In genomic region chr21:31580866-31581276, GRCh38 we compare ENCODE assay signal across 8 cellular contexts.
DNase-seq lines count a peak whose midpoint lies in the region; ATAC-seq and TF ChIP-seq lines count a peak whose summit lies in the region.

No MANE protein-coding gene starts in this region.

- H3K4me3 Mint-ChIP-seq in activated T-helper 1 cell treated with anti-CD3 and anti-CD28 coated beads, Interleukin-12 subunit alpha, Interleukin-12 subunit beta, Interleukin-2, Interleukin-4 antibody, amounts not matched to agents 30 ng/mL and 10 ng/mL and 1 ng/mL, durations not matched to agents 14 hours and 24 hours and 36 hours = no peak overlapping the region

- H3K27me3 Mint-ChIP-seq in activated T-helper 1 cell treated with anti-CD3 and anti-CD28 coated beads, Interleukin-12 subunit alpha, Interleukin-12 subunit beta, Interleukin-2, Interleukin-4 antibody, amounts not matched to agents 30 ng/mL and 10 ng/mL and 1 ng/mL, durations not matched to agents 14 hours and 24 hours and 36 hours (ENCODE audit: insufficient read depth) = peaks cover 34% of the 10 kb centered on the region

- in situ Hi-C loops in transverse colon (cut with MboI; ENCODE audit: low pct_ligation_motif_present in 1 of 4, low pct_unique_long_range_greater_than_20kb in 1 of 4, low sequenced_read_pairs in 3 of 4) = loop anchor here (5.0 to 25.0 kb wide), 5 partner anchors 244 to 486 kb away; partner anchors contain the start of gene TIAM1 (in 1 of the 4)

- H3K4me3 ChIP-seq in fibroblast of villous mesenchyme (ENCODE audit: low read depth, low read length) = no peak overlapping the region
- H3K4me3 ChIP-seq in ovary = no peak overlapping the region
- no peak overlapping the region for H3K4me3 ChIP-seq in transverse colon

- no peak for TF ChIP-seq EP300 in ovary (IDR thresholded peaks at IDR 0.05)
- no peak for TF ChIP-seq EP300 in transverse colon (IDR thresholded peaks at IDR 0.05; ENCODE audit: low read depth)

- intact Hi-C loops in activated T-helper 1 cell treated with anti-CD3 and anti-CD28 coated beads, Interleukin-12 subunit alpha, Interleukin-12 subunit beta, Interleukin-2, Interleukin-4 antibody, amounts not matched to agents 30 ng/mL and 10 ng/mL and 1 ng/mL, durations not matched to agents 14 hours and 24 hours and 36 hours (cut with micrococcal nuclease) = loop anchor here (1.0 to 2.0 kb wide), 6 partner anchors 22 to 483 kb away; no protein-coding TSS in a partner anchor
- intact Hi-C loops in ovary (cut with DNase I) = loop anchor here in 2 of 4 donors (5.0 to 10.0 kb wide), 2 partner anchors 376 to 389 kb away; no protein-coding TSS in a partner anchor
- intact Hi-C loops in transverse colon (cut with DNase I; ENCODE audit: low total_unique reads) = loop anchor here (5.0 kb wide), 1 partner anchor 384 kb away; no protein-coding TSS in a partner anchor

- H3K4me1 ChIP-seq in ovary (ENCODE audit: insufficient read depth) (no peaks in the 10 kb centered on the region), transverse colon (no peaks in the 10 kb centered on the region)

- no peak overlapping the region for H3K27ac ChIP-seq in ovary
- no peak overlapping the region for H3K27ac ChIP-seq in transverse colon

- no peak overlapping the region for H3K27ac Mint-ChIP-seq in activated T-helper 1 cell treated with anti-CD3 and anti-CD28 coated beads, Interleukin-12 subunit alpha, Interleukin-12 subunit beta, Interleukin-2, Interleukin-4 antibody, amounts not matched to agents 30 ng/mL and 10 ng/mL and 1 ng/mL, durations not matched to agents 14 hours and 24 hours and 36 hours

- no peak for TF ChIP-seq POLR2A in ovary (IDR thresholded peaks at IDR 0.05)
- TF ChIP-seq POLR2A in transverse colon (IDR thresholded peaks at IDR 0.05) = no peak

- H3K4me1 Mint-ChIP-seq in activated T-helper 1 cell treated with anti-CD3 and anti-CD28 coated beads, Interleukin-12 subunit alpha, Interleukin-12 subunit beta, Interleukin-2, Interleukin-4 antibody, amounts not matched to agents 30 ng/mL and 10 ng/mL and 1 ng/mL, durations not matched to agents 14 hours and 24 hours and 36 hours (ENCODE audit: low read depth) = no peaks in the 10 kb centered on the region

- peak; percentile 76 for ATAC-seq in GM18858 (IDR thresholded peaks at IDR 0.05; ENCODE audit: unreplicated experiment)

- TF ChIP-seq CTCF in AG09319 (IDR thresholded peaks at IDR 0.05; ENCODE audit: low read depth, low read length) (peak; percentile 90), fibroblast of villous mesenchyme (IDR thresholded peaks at IDR 0.05; ENCODE audit: insufficient read depth, low read depth, low read length) (peak; percentile 83), ovary (IDR thresholded peaks at IDR 0.05) (peak in 1 of 3 donors; percentile 35), transverse colon (IDR thresholded peaks at IDR 0.05) (peak; percentile 70 to 81 (median 75))

- no peaks in the 10 kb centered on the region for H3K36me3 Mint-ChIP-seq in activated T-helper 1 cell treated with anti-CD3 and anti-CD28 coated beads, Interleukin-12 subunit alpha, Interleukin-12 subunit beta, Interleukin-2, Interleukin-4 antibody, amounts not matched to agents 30 ng/mL and 10 ng/mL and 1 ng/mL, durations not matched to agents 14 hours and 24 hours and 36 hours (ENCODE audit: low read depth)

- WGBS in ovary, 3 donors = 32 to 33% (median 33%) methylated on average over 3 of the region's 3 CpGs
- WGBS in transverse colon (ENCODE audit: low coverage in 1 of 2), 2 donors = 0 to 19% methylated on average over 1 to 3 of the region's 3 CpGs

- H3K27me3 ChIP-seq in ovary (no peaks in the 10 kb centered on the region), transverse colon (no peaks in the 10 kb centered on the region)

- no peaks in the 10 kb centered on the region for H3K9me3 Mint-ChIP-seq in activated T-helper 1 cell treated with anti-CD3 and anti-CD28 coated beads, Interleukin-12 subunit alpha, Interleukin-12 subunit beta, Interleukin-2, Interleukin-4 antibody, amounts not matched to agents 30 ng/mL and 10 ng/mL and 1 ng/mL, durations not matched to agents 14 hours and 24 hours and 36 hours

- peak; percentile 7 for DNase-seq in AG09319 (ENCODE audit: extremely low read depth, low read depth)
- peak; percentile 59 for DNase-seq in KG1 (lab: John Stamatoyannopoulos, UW)
- DNase-seq in RPMI7951 (ENCODE audit: low read depth) = peak; percentile 55
- peak; percentile 62 for DNase-seq in activated T-helper 1 cell treated with anti-CD3 and anti-CD28 coated beads, Interleukin-12 subunit alpha, Interleukin-12 subunit beta, Interleukin-2, Interleukin-4 antibody, amounts not matched to agents 30 ng/mL and 10 ng/mL and 1 ng/mL, durations not matched to agents 14 hours and 24 hours and 36 hours (ENCODE audit: low spot score)
- DNase-seq in fibroblast of villous mesenchyme (ENCODE audit: low read depth) = peak; percentile 50
- peak in 4 of 5 donors; percentile 37 to 66 (median 52) for DNase-seq in ovary
- DNase-seq in transverse colon = peak; percentile 70

- no peaks in the 10 kb centered on the region for H3K36me3 ChIP-seq in ovary
- H3K36me3 ChIP-seq in transverse colon = no peaks in the 10 kb centered on the region

- H3K9me3 ChIP-seq in ovary (no peaks in the 10 kb centered on the region), transverse colon (no peaks in the 10 kb centered on the region)

Comparison
In these comparisons a context has a peak if more than half of its experiments do, and no peak if none do; other contexts are left out.
1. DNase-seq: peak in every context shown above with its lines; median percentile 70 in transverse colon; 62 in activated T-helper 1 cell treated with anti-CD3 and anti-CD28 coated beads, Interleukin-12 subunit alpha, Interleukin-12 subunit beta, Interleukin-2, Interleukin-4 antibody, amounts not matched to agents 30 ng/mL and 10 ng/mL and 1 ng/mL, durations not matched to agents 14 hours and 24 hours and 36 hours; 59 in KG1; 55 in RPMI7951; 52 in ovary; 50 in fibroblast of villous mesenchyme; 7 in AG09319.